ENCODE assay signal across 17 cellular contexts in the genomic region with DNA sequence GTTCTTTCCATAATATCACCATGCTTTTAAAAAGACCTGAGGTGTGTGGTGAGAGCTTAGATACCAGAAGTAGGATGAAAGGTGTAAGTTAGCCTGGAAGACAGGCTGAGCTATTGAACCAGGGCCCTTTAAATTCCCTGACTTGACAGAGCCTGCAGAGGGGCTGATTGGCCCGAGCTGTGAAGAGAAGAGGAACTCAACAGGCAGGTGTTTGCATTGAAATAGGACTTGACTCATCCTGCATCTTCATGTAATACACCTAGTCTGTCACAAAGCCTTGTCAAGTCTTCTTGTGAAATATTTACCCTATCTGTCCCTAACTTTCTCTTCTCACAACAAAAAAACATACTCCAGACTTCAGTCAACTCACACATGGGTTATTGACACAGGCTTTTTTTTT. TPM values are rescaled to one million over a fixed set of nuclear protein-coding genes. Genes with fewer than 3 reads are reported as not detected.
"Had no signal": no experiment of that assay in that cellular context is flagged by ENCODE, and none has a peak within 500 bp of the region (broad histone marks: within the 10 kb centered on the region; RNA-seq: fewer than 3 reads in every experiment).

No MANE protein-coding gene starts in this region.

- H3K27ac ChIP-seq: epithelial cell of prostate, gastroesophageal sphincter, left lung, neutrophil had no signal

- DNase-seq: activated naive CD4-positive, alpha-beta T cell treated with Interleukin-2 at 50 U/mL for 16 hours; activated naive CD8-positive, alpha-beta T cell treated with anti-CD3 and anti-CD28 coated beads, Interleukin-2, amount 50 U/mL, for 24 hours; aorta; cerebellar nuclear complex; effector memory CD4-positive, alpha-beta T cell; left lung; mammary epithelial cell; mucosa of descending colon; naive thymus-derived CD4-positive, alpha-beta T cell; stimulated activated CD4-positive, alpha-beta T cell treated with anti-CD3 and anti-CD28 coated beads, Interleukin-1b, Interleukin-23, amount 100 ng/mL, for 48 hours; stimulated activated naive CD8-positive, alpha-beta T cell treated with anti-CD3 and anti-CD28 coated beads, Interleukin-15, amount 100 ng/mL, for 72 hours had no signal

- H3K36me3 Mint-ChIP-seq: naive thymus-derived CD4-positive, alpha-beta T cell; type B pancreatic cell had no signal

- H3K27ac Mint-ChIP-seq: activated naive CD8-positive, alpha-beta T cell treated with anti-CD3 and anti-CD28 coated beads, Interleukin-2, amount 50 U/mL, for 24 hours; activated T-helper 17 cell treated with anti-CD3 and anti-CD28 coated beads, Interleukin-2, amount 50 U/mL, for 72 hours; stimulated activated naive CD8-positive, alpha-beta T cell treated with anti-CD3 and anti-CD28 coated beads, Interleukin-15, amount 100 ng/mL, for 72 hours; type B pancreatic cell had no signal

- H3K4me3 Mint-ChIP-seq: activated naive CD8-positive, alpha-beta T cell treated with anti-CD3 and anti-CD28 coated beads, Interleukin-2, amount 50 U/mL, for 24 hours; activated T-helper 17 cell treated with anti-CD3 and anti-CD28 coated beads, Interleukin-2, amount 50 U/mL, for 72 hours; naive thymus-derived CD4-positive, alpha-beta T cell; stimulated activated naive CD8-positive, alpha-beta T cell treated with anti-CD3 and anti-CD28 coated beads, Interleukin-15, amount 100 ng/mL, for 72 hours; type B pancreatic cell had no signal

- H3K9me3 Mint-ChIP-seq: activated naive CD8-positive, alpha-beta T cell treated with anti-CD3 and anti-CD28 coated beads, Interleukin-2, amount 50 U/mL, for 24 hours; activated T-helper 17 cell treated with anti-CD3 and anti-CD28 coated beads, Interleukin-2, amount 50 U/mL, for 72 hours; naive thymus-derived CD4-positive, alpha-beta T cell; stimulated activated naive CD8-positive, alpha-beta T cell treated with anti-CD3 and anti-CD28 coated beads, Interleukin-15, amount 100 ng/mL, for 72 hours; type B pancreatic cell had no signal

- H3K4me1 Mint-ChIP-seq: activated T-helper 17 cell treated with anti-CD3 and anti-CD28 coated beads, Interleukin-2, amount 50 U/mL, for 72 hours had no signal

- H3K4me1 ChIP-seq: gastroesophageal sphincter, left lung had no signal

- H3K4me3 ChIP-seq: gastroesophageal sphincter, left lung, mucosa of descending colon had no signal

- ATAC-seq: activated naive CD8-positive, alpha-beta T cell treated with anti-CD3 and anti-CD28 coated beads, Interleukin-2, amount 50 U/mL, for 24 hours; activated T-helper 17 cell treated with anti-CD3 and anti-CD28 coated beads, Interleukin-2, amount 50 U/mL, for 72 hours; gastroesophageal sphincter; left lung; mucosa of descending colon; naive thymus-derived CD4-positive, alpha-beta T cell; stimulated activated naive CD8-positive, alpha-beta T cell treated with anti-CD3 and anti-CD28 coated beads, Interleukin-15, amount 100 ng/mL, for 72 hours had no signal

- H3K27me3 Mint-ChIP-seq: activated naive CD8-positive, alpha-beta T cell treated with anti-CD3 and anti-CD28 coated beads, Interleukin-2, amount 50 U/mL, for 24 hours; activated T-helper 17 cell treated with anti-CD3 and anti-CD28 coated beads, Interleukin-2, amount 50 U/mL, for 72 hours; stimulated activated naive CD8-positive, alpha-beta T cell treated with anti-CD3 and anti-CD28 coated beads, Interleukin-15, amount 100 ng/mL, for 72 hours had no signal

- H3K9me3 ChIP-seq: gastroesophageal sphincter, left lung, mucosa of descending colon, neutrophil had no signal

- H3K27me3 ChIP-seq: neutrophil had no signal

- H3K36me3 ChIP-seq: gastroesophageal sphincter, left lung, neutrophil had no signal

RNA-seq across cellular contexts. Expression of a gene that starts 28.5 kb away (rescaled TPM):
- total RNA-seq: gastroesophageal sphincter, mammary epithelial cell, mucosa of descending colon, renal cortical epithelial cell had no signal
